ENCODE assay signal across 17 cellular contexts in the genomic region with DNA sequence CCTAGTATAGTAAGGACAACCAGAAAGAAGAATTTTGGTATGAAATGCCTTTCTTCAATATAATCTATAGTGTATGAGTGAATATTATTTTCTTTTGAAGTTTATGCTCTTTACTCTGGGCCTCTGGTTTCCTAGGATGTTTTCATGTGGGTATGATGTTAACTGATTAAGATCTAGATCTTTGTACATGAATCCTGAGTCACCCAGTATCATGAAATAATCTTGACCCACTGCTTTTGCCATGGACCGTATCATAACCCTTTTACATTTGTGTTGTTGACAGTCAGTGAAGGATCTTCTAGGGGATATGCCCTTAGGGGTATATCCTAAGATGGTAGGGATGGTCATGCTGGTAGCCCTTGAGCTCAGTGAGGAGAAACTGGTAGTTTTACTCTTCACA.
DNase-seq lines count a peak whose midpoint lies in the region; ATAC-seq and TF ChIP-seq lines count a peak whose summit lies in the region.
"Had no signal": no experiment of that assay in that cellular context is flagged by ENCODE, and none has a peak within 500 bp of the region (broad histone marks: within the 10 kb centered on the region; RNA-seq: fewer than 3 reads in every experiment).

No MANE protein-coding gene starts in this region.

- TF ChIP-seq CTCF in heart left ventricle (IDR thresholded peaks at IDR 0.05): no peak

- H3K27ac ChIP-seq in heart left ventricle: no peak overlapping the region
- H3K27ac ChIP-seq: A549 had no signal

- TF ChIP-seq POLR2A in heart left ventricle (IDR thresholded peaks at IDR 0.05): no peak

- no peaks in the 10 kb centered on the region for H3K27me3 ChIP-seq in heart left ventricle
- H3K27me3 ChIP-seq: BE2C had no signal

- 86 to 96% (median 91%) methylated on average over 1 of the region's 1 CpG for WGBS in heart left ventricle, 4 donors

- ATAC-seq in heart left ventricle (no peak), GM21717 (IDR thresholded peaks at IDR 0.05; ENCODE audit: unreplicated experiment) (no peak)
- ATAC-seq: A549; CD8-positive, alpha-beta T cell; GM12878; K562 had no signal

- H3K4me1 ChIP-seq in heart left ventricle: peaks cover 0 to 27% (median 0%) of the 10 kb centered on the region in 12 donors
- H3K4me1 ChIP-seq: BE2C had no signal

- DNase-seq in EH (ENCODE audit: low read depth) (peak; percentile 39), EL (peak; percentile 37), M059J (ENCODE audit: low read depth) (peak; percentile 57), amniotic epithelial cell (ENCODE audit: low read depth) (peak; percentile 34), NCI-H345 (lab: John Stamatoyannopoulos, UW) (no peak), heart left ventricle (no peak)
- DNase-seq in stimulated activated naive CD4-positive, alpha-beta T cell treated with Interleukin-2 at 50 U/mL for 16 hours (lab: John Stamatoyannopoulos, UW): no peak
- DNase-seq: BE2C; CD8-positive, alpha-beta T cell; COR-L47; DMS153; DMS79 treated with DMSO at 0.1 percent for 48 hours had no signal

- H3K4me3 ChIP-seq in heart left ventricle: no peak overlapping the region
- H3K4me3 ChIP-seq: A549, GM12878, HAP-1, K562 had no signal

- intact Hi-C loops in heart left ventricle (cut with DNase I): no loop called here

- H3K9me3 ChIP-seq in heart left ventricle: no peaks in the 10 kb centered on the region
- H3K9me3 ChIP-seq: A549, BE2C, HAP-1 had no signal

- peaks cover 0 to 75% (median 71%) of the 10 kb centered on the region in 9 donors for H3K36me3 ChIP-seq in heart left ventricle
- H3K36me3 ChIP-seq: BE2C had no signal

Comparison
In these comparisons a context has a peak if more than half of its experiments do, and no peak if none do; other contexts are left out.
1. DNase-seq: peak in EH (single experiment), EL (single experiment), M059J (single experiment) and amniotic epithelial cell (single experiment); none in NCI-H345 (single experiment), heart left ventricle (0 of 5) and stimulated activated naive CD4-positive, alpha-beta T cell treated with Interleukin-2 at 50 U/mL for 16 hours (single experiment).